Comparison of ENCODE assay signal across 2 cellular contexts in genomic region chr9:123525957-123526356, GRCh38.
TF ChIP-seq lines count a peak whose summit lies in the region.

No MANE protein-coding gene starts in this region.

TF ChIP-seq in HEK293, 187 proteins besides CTCF, POLR2A, EP300 and RAD21 (continued from another document):
- peak; percentile 57 for TF ChIP-seq ZSCAN4 (tag by site-specific recombination; IDR thresholded peaks at IDR 0.05)
- no peak for TF ChIP-seq FEZF1 (tag by site-specific recombination; IDR thresholded peaks at IDR 0.05)
- TF ChIP-seq ZNF23 (tag by site-specific recombination; IDR thresholded peaks at IDR 0.05; ENCODE audit: borderline replicate concordance): no peak

TF ChIP-seq in H1, 55 proteins besides CTCF, POLR2A, EP300 and RAD21 (continued from another document):
- TF ChIP-seq, protein P1, sequence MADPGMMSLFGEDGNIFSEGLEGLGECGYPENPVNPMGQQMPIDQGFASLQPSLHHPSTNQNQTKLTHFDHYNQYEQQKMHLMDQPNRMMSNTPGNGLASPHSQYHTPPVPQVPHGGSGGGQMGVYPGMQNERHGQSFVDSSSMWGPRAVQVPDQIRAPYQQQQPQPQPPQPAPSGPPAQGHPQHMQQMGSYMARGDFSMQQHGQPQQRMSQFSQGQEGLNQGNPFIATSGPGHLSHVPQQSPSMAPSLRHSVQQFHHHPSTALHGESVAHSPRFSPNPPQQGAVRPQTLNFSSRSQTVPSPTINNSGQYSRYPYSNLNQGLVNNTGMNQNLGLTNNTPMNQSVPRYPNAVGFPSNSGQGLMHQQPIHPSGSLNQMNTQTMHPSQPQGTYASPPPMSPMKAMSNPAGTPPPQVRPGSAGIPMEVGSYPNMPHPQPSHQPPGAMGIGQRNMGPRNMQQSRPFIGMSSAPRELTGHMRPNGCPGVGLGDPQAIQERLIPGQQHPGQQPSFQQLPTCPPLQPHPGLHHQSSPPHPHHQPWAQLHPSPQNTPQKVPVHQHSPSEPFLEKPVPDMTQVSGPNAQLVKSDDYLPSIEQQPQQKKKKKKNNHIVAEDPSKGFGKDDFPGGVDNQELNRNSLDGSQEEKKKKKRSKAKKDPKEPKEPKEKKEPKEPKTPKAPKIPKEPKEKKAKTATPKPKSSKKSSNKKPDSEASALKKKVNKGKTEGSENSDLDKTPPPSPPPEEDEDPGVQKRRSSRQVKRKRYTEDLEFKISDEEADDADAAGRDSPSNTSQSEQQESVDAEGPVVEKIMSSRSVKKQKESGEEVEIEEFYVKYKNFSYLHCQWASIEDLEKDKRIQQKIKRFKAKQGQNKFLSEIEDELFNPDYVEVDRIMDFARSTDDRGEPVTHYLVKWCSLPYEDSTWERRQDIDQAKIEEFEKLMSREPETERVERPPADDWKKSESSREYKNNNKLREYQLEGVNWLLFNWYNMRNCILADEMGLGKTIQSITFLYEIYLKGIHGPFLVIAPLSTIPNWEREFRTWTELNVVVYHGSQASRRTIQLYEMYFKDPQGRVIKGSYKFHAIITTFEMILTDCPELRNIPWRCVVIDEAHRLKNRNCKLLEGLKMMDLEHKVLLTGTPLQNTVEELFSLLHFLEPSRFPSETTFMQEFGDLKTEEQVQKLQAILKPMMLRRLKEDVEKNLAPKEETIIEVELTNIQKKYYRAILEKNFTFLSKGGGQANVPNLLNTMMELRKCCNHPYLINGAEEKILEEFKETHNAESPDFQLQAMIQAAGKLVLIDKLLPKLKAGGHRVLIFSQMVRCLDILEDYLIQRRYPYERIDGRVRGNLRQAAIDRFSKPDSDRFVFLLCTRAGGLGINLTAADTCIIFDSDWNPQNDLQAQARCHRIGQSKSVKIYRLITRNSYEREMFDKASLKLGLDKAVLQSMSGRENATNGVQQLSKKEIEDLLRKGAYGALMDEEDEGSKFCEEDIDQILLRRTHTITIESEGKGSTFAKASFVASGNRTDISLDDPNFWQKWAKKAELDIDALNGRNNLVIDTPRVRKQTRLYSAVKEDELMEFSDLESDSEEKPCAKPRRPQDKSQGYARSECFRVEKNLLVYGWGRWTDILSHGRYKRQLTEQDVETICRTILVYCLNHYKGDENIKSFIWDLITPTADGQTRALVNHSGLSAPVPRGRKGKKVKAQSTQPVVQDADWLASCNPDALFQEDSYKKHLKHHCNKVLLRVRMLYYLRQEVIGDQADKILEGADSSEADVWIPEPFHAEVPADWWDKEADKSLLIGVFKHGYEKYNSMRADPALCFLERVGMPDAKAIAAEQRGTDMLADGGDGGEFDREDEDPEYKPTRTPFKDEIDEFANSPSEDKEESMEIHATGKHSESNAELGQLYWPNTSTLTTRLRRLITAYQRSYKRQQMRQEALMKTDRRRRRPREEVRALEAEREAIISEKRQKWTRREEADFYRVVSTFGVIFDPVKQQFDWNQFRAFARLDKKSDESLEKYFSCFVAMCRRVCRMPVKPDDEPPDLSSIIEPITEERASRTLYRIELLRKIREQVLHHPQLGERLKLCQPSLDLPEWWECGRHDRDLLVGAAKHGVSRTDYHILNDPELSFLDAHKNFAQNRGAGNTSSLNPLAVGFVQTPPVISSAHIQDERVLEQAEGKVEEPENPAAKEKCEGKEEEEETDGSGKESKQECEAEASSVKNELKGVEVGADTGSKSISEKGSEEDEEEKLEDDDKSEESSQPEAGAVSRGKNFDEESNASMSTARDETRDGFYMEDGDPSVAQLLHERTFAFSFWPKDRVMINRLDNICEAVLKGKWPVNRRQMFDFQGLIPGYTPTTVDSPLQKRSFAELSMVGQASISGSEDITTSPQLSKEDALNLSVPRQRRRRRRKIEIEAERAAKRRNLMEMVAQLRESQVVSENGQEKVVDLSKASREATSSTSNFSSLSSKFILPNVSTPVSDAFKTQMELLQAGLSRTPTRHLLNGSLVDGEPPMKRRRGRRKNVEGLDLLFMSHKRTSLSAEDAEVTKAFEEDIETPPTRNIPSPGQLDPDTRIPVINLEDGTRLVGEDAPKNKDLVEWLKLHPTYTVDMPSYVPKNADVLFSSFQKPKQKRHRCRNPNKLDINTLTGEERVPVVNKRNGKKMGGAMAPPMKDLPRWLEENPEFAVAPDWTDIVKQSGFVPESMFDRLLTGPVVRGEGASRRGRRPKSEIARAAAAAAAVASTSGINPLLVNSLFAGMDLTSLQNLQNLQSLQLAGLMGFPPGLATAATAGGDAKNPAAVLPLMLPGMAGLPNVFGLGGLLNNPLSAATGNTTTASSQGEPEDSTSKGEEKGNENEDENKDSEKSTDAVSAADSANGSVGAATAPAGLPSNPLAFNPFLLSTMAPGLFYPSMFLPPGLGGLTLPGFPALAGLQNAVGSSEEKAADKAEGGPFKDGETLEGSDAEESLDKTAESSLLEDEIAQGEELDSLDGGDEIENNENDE (IDR thresholded peaks at IDR 0.05; ENCODE audit: insufficient replicate concordance, low read length): no peak
- TF ChIP-seq SP1 (IDR thresholded peaks at IDR 0.05; ENCODE audit: low read depth, low read length): no peak
- TF ChIP-seq YY1 (IDR thresholded peaks at IDR 0.05; ENCODE audit: low read depth, low read length): no peak
- TF ChIP-seq MAFK (IDR thresholded peaks at IDR 0.05; ENCODE audit: low read depth, low read length): no peak
- no peak for TF ChIP-seq ASH2L (IDR thresholded peaks at IDR 0.05; ENCODE audit: low read length)
- TF ChIP-seq SIN3A (conservative IDR thresholded peaks at IDR 0.05 in 1 of 2, IDR thresholded peaks at IDR 0.05 in 1 of 2; ENCODE audit: low read depth in 1 of 2, low read length in 2 of 2): no peak
- no peak for TF ChIP-seq SP2 (IDR thresholded peaks at IDR 0.05; ENCODE audit: low read length)
- no peak for TF ChIP-seq CHD2 (IDR thresholded peaks at IDR 0.05; ENCODE audit: low read length)
- no peak for TF ChIP-seq RNF2 (IDR thresholded peaks at IDR 0.05; ENCODE audit: borderline replicate concordance, low read depth, low read length, missing control alignments, poor library complexity, severe bottlenecking)
